Comparison of ENCODE assay signal across 8 cellular contexts in genomic region chr20:34069341-34070078, GRCh38. TPM values are rescaled to one million over a fixed set of nuclear protein-coding genes. Genes with fewer than 3 reads are reported as not detected.
DNase-seq lines count a peak whose midpoint lies in the region; ATAC-seq and TF ChIP-seq lines count a peak whose summit lies in the region.

No MANE protein-coding gene starts in this region.

- no peaks in the 10 kb centered on the region for H3K9me3 Mint-ChIP-seq in Calu3 (ENCODE audit: low read depth, unreplicated experiment)

- H3K36me3 ChIP-seq in hepatocyte (replicated peaks; ENCODE audit: insufficient read depth, low read depth) (no peaks in the 10 kb centered on the region), sigmoid colon (peaks cover 0 to 20% (median 14%) of the 10 kb centered on the region in 4 donors)

- peaks cover 67% of the 10 kb centered on the region for H4K20me1 ChIP-seq in hepatocyte (ENCODE audit: insufficient read depth, poor library complexity, severe bottlenecking)

- peak overlapping the region; percentile 39 for H3K27ac Mint-ChIP-seq in Calu3 (ENCODE audit: unreplicated experiment)
- H3K27ac Mint-ChIP-seq in T-helper 17 cell: peak overlapping the region; percentile 11

- H3K27ac ChIP-seq in hepatocyte (no peak overlapping the region), sigmoid colon (peak overlapping the region in 3 of 4 donors; percentile 3 to 59 (median 36))

- H3K9me3 ChIP-seq in T-helper 17 cell (ENCODE audit: control insufficient read depth, low read length, poor library complexity, severe bottlenecking): no peaks in the 10 kb centered on the region
- no peaks in the 10 kb centered on the region for H3K9me3 ChIP-seq in hepatocyte (ENCODE audit: low read depth)
- H3K9me3 ChIP-seq in sigmoid colon: no peaks in the 10 kb centered on the region

- H3K9me2 ChIP-seq in hepatocyte (replicated peaks; ENCODE audit: insufficient read depth): no peaks in the 10 kb centered on the region

- H3K4me2 ChIP-seq in hepatocyte: no peak overlapping the region

- H3K4me3 Mint-ChIP-seq in Calu3 (ENCODE audit: low read depth, unreplicated experiment): no peak overlapping the region
- no peak overlapping the region for H3K4me3 Mint-ChIP-seq in T-helper 17 cell

- CTCF ChIA-PET in Calu3 (lab: Charles Lee): interaction anchor here (0.6 to 3.0 kb wide), 15 partner anchors 12 to 403 kb away, joined by 3 to 17 read pairs (median 4); partner anchors contain the start of genes ACTL10 and RALY

- no peak overlapping the region for H2AFZ ChIP-seq in hepatocyte

- TF ChIP-seq POLR2A in sigmoid colon (IDR thresholded peaks at IDR 0.05): no peak

- H3K27me3 ChIP-seq in hepatocyte (no peaks in the 10 kb centered on the region), sigmoid colon (no peaks in the 10 kb centered on the region)

- H3K4me1 Mint-ChIP-seq in Calu3 (ENCODE audit: low read depth, unreplicated experiment) (peaks cover 49% of the 10 kb centered on the region), T-helper 17 cell (peaks cover 44% of the 10 kb centered on the region)

- WGBS in hepatocyte (ENCODE audit: low lambda C conversion rate, missing lambda C conversion rate): 41% methylated on average over 7 of the region's 7 CpGs
- WGBS in sigmoid colon, 2 donors: 18 to 25% methylated on average over 7 of the region's 7 CpGs

- intact Hi-C loops in Calu3 (cut with micrococcal nuclease; ENCODE audit: unreplicated experiment) (loop anchor here (1.0 to 5.0 kb wide), 4 partner anchors 67 to 277 kb away; no protein-coding TSS in a partner anchor), sigmoid colon (cut with DNase I) (loop anchor here (1.0 to 5.0 kb wide), 4 partner anchors 59 to 207 kb away; no protein-coding TSS in a partner anchor)

- peaks cover 67% of the 10 kb centered on the region for H3K79me2 ChIP-seq in hepatocyte

- peak; percentile 87 for TF ChIP-seq CTCF in Calu3 (IDR thresholded peaks at IDR 0.05; ENCODE audit: unreplicated experiment)
- TF ChIP-seq CTCF in hepatocyte (IDR thresholded peaks at IDR 0.05; ENCODE audit: poor library complexity): peak; percentile 97
- peak; percentile 79 to 92 (median 85) for TF ChIP-seq CTCF in sigmoid colon (IDR thresholded peaks at IDR 0.05)

- peak; percentile 84 for DNase-seq in Calu3
- DNase-seq in GOT3 (lab: John Stamatoyannopoulos, UW): peak; percentile 17
- DNase-seq in NCI-H146 (lab: John Stamatoyannopoulos, UW): peak; percentile 67
- DNase-seq in T-helper 17 cell: peak in 2 of 3 donors; percentile 21 to 41
- peak; percentile 89 for DNase-seq in astrocyte of the hippocampus (ENCODE audit: low read depth, low spot score)
- peak; percentile 90 for DNase-seq in hepatocyte (ENCODE audit: low spot score)
- DNase-seq in sigmoid colon: peak; percentile 92

- H3K27me3 Mint-ChIP-seq in Calu3 (ENCODE audit: unreplicated experiment): no peaks in the 10 kb centered on the region
- no peaks in the 10 kb centered on the region for H3K27me3 Mint-ChIP-seq in T-helper 17 cell

- H3K4me3 ChIP-seq in hepatocyte (no peak overlapping the region), sigmoid colon (no peak overlapping the region)

- peaks cover 37% of the 10 kb centered on the region for H3K36me3 Mint-ChIP-seq in Calu3 (ENCODE audit: insufficient read depth, unreplicated experiment)
- no peaks in the 10 kb centered on the region for H3K36me3 Mint-ChIP-seq in T-helper 17 cell (ENCODE audit: low read depth)

- H3K4me1 ChIP-seq in hepatocyte (ENCODE audit: insufficient read depth) (peaks cover 10% of the 10 kb centered on the region), sigmoid colon (peaks cover 0 to 30% (median 22%) of the 10 kb centered on the region in 4 donors)

- TF ChIP-seq EP300 in sigmoid colon (IDR thresholded peaks at IDR 0.05): no peak

- ATAC-seq in T-helper 17 cell: peak; percentile 91
- no peak for ATAC-seq in GM21447 (IDR thresholded peaks at IDR 0.05; ENCODE audit: unreplicated experiment)

- BruUV-seq in Calu3 (replicated peaks; lab: Mats Ljungman, UMichigan): no TSS peak

RNA-seq across cellular contexts. Expression of gene EIF2S2, which starts 42.5 kb away (rescaled TPM):
- total RNA-seq in Calu3 (2022) (173 and 179 TPM in 2 replicates), T-helper 17 cell (10 to 100 TPM; 18.8 to 20.6 TPM), hepatocyte (75.8 and 86.3 TPM in 2 replicates), sigmoid colon (10 to 100 TPM; 44.6 to 52.8 (median 47.4) TPM)
- polyA plus RNA-seq in hepatocyte (40.9 and 43.1 TPM in 2 replicates), sigmoid colon (10 to 100 TPM; 55.3 to 69.8 (median 63.3) TPM)

Comparison
In these comparisons a context has a peak if more than half of its experiments do, and no peak if none do; other contexts are left out.
1. DNase-seq: peak in every context shown above with its lines; median percentile 92 in sigmoid colon; 90 in hepatocyte; 89 in astrocyte of the hippocampus; 84 in Calu3; 67 in NCI-H146; 31 in T-helper 17 cell; 17 in GOT3.